In the genomic region with DNA sequence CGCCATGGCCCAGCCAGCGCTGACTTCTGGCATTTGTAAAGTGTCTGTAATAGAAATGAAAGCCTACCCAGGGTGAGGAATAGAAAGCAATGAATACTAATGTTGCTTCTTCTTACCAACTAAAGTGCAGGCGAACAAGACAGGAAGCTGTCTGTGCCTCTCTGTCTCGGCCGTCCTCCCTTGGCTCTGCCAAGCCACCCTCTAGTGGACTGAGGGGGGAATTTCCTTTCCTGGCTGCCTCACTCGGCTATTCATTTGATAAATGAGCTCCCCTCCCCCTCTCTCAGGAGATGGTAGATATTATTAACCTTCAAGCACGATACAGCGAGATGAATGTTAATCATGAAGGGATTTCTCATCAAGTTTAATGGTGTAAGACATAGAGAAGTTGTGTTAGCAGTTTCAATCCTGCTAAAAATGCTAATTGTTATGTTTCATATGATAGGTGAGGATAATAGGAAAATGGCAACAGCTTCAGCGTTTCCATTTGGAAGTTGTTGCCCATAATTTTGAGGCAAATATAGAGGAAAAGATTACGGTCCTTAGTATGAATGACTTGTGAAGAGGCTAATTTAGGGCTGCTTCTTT, we compare ENCODE assay signal across 8 cellular contexts.
DNase-seq lines count a peak whose midpoint lies in the region; ATAC-seq and TF ChIP-seq lines count a peak whose summit lies in the region.

No MANE protein-coding gene starts in this region.

- WGBS in heart right ventricle, 2 donors: 23 to 30% methylated on average over 10 of the region's 10 CpGs

- H3K27me3 ChIP-seq in heart right ventricle: peaks cover 0 to 67% (median 27%) of the 10 kb centered on the region in 7 donors

- peak; percentile 34 to 69 (median 67) for TF ChIP-seq CTCF in heart right ventricle (IDR thresholded peaks at IDR 0.05)

- peak; percentile 31 for DNase-seq in CMK (ENCODE audit: low read depth)
- peak; percentile 41 for DNase-seq in NCI-H345 treated with DMSO at 0.1 percent for 48 hours (lab: John Stamatoyannopoulos, UW; ENCODE audit: unreplicated experiment)
- DNase-seq in activated T-helper 2 cell treated with anti-CD3 and anti-CD28 coated beads, Interferon-gamma antibody, Interleukin-2, Interleukin-4, amounts not matched to agents 10 μg/mL and 5 μg/mL and 100 μg/mL, durations not matched to agents 14 hours and 24 hours and 36 hours (ENCODE audit: low spot score): peak; percentile 11
- peak; percentile 45 for DNase-seq in heart right ventricle
- DNase-seq in putamen (ENCODE audit: low spot score): peak; percentile 39
- DNase-seq in HuH-7.5 (ENCODE audit: low spot score): no peak

- H3K27ac ChIP-seq in heart right ventricle: no peak overlapping the region

- intact Hi-C loops in activated T-helper 2 cell treated with anti-CD3 and anti-CD28 coated beads, Interferon-gamma antibody, Interleukin-2, Interleukin-4, amounts not matched to agents 10 μg/mL and 5 μg/mL and 100 μg/mL, durations not matched to agents 14 hours and 24 hours and 36 hours (cut with micrococcal nuclease): loop anchor here (2.0 to 5.0 kb wide), 3 partner anchors 161 to 527 kb away; no protein-coding TSS in a partner anchor
- intact Hi-C loops in heart right ventricle (cut with DNase I): loop anchor here (2.0 to 10.0 kb wide), 9 partner anchors 153 to 967 kb away; partner anchors contain the start of gene HOXD8 (in 2 of the 10)

- H3K9me3 ChIP-seq in heart right ventricle: no peaks in the 10 kb centered on the region

- no peak overlapping the region for H3K4me3 ChIP-seq in heart right ventricle

- H3K27me3 Mint-ChIP-seq in activated T-helper 2 cell treated with anti-CD3 and anti-CD28 coated beads, Interferon-gamma antibody, Interleukin-2, Interleukin-4, amounts not matched to agents 10 μg/mL and 5 μg/mL and 100 μg/mL, durations not matched to agents 14 hours and 24 hours and 36 hours (ENCODE audit: low read depth): peaks cover 53% of the 10 kb centered on the region

- H3K4me1 Mint-ChIP-seq in activated T-helper 2 cell treated with anti-CD3 and anti-CD28 coated beads, Interferon-gamma antibody, Interleukin-2, Interleukin-4, amounts not matched to agents 10 μg/mL and 5 μg/mL and 100 μg/mL, durations not matched to agents 14 hours and 24 hours and 36 hours (ENCODE audit: low read depth): peaks cover 12% of the 10 kb centered on the region

- no peaks in the 10 kb centered on the region for H3K9me3 Mint-ChIP-seq in activated T-helper 2 cell treated with anti-CD3 and anti-CD28 coated beads, Interferon-gamma antibody, Interleukin-2, Interleukin-4, amounts not matched to agents 10 μg/mL and 5 μg/mL and 100 μg/mL, durations not matched to agents 14 hours and 24 hours and 36 hours

- H3K36me3 Mint-ChIP-seq in activated T-helper 2 cell treated with anti-CD3 and anti-CD28 coated beads, Interferon-gamma antibody, Interleukin-2, Interleukin-4, amounts not matched to agents 10 μg/mL and 5 μg/mL and 100 μg/mL, durations not matched to agents 14 hours and 24 hours and 36 hours (ENCODE audit: low read depth): no peaks in the 10 kb centered on the region

- peaks cover 0 to 7% (median 0%) of the 10 kb centered on the region in 9 donors for H3K4me1 ChIP-seq in heart right ventricle

- no peak overlapping the region for H3K4me3 Mint-ChIP-seq in activated T-helper 2 cell treated with anti-CD3 and anti-CD28 coated beads, Interferon-gamma antibody, Interleukin-2, Interleukin-4, amounts not matched to agents 10 μg/mL and 5 μg/mL and 100 μg/mL, durations not matched to agents 14 hours and 24 hours and 36 hours (ENCODE audit: low read depth)

- no peaks in the 10 kb centered on the region for H3K36me3 ChIP-seq in heart right ventricle

- H3K27ac Mint-ChIP-seq in activated T-helper 2 cell treated with anti-CD3 and anti-CD28 coated beads, Interferon-gamma antibody, Interleukin-2, Interleukin-4, amounts not matched to agents 10 μg/mL and 5 μg/mL and 100 μg/mL, durations not matched to agents 14 hours and 24 hours and 36 hours: no peak overlapping the region

- ATAC-seq in GM18907 (IDR thresholded peaks at IDR 0.05; ENCODE audit: unreplicated experiment) (peak; percentile 87), HG03135 (IDR thresholded peaks at IDR 0.05; ENCODE audit: unreplicated experiment) (peak; percentile 79), heart right ventricle (peak; percentile 38 to 87 (median 67))
